ENCODE assay signal across 16 cellular contexts in the genomic region with DNA sequence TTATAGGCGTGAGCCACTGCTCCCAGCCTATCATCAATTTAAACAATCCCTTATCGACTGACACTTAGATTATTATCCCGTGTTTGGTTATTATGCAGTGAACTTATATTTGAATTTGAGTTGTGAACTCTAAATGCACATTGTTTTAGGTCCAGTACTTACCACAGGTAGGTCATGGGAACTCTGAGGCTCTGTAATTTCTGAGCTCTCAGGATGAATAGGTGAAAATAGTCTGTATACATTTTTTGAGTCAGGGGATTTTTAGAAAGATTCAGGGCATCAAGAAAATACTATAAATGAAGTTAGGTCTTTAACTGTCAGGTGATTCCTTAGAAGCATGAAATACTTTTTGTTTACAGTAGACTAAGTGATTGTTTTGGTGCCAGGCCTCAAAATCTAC. TPM values are rescaled to one million over a fixed set of nuclear protein-coding genes. Genes with fewer than 3 reads are reported as not detected.
A peak's percentile ranks its signal among the peaks of the same experiment; 100 is the strongest.
DNase-seq lines count a peak whose midpoint lies in the region; ATAC-seq and TF ChIP-seq lines count a peak whose summit lies in the region.
"Had no signal": no experiment of that assay in that cellular context is flagged by ENCODE, and none has a peak within 500 bp of the region (broad histone marks: within the 10 kb centered on the region; RNA-seq: fewer than 3 reads in every experiment).

No MANE protein-coding gene starts in this region.

- H3K9me3 Mint-ChIP-seq in activated T-helper 17 cell treated with anti-CD3 and anti-CD28 coated beads, Interleukin-2, amount 50 U/mL, for 72 hours: no peaks in the 10 kb centered on the region
- H3K9me3 Mint-ChIP-seq in activated CD8-positive, alpha-beta T cell treated with anti-CD3 and anti-CD28 coated beads for 36 hours: no peaks in the 10 kb centered on the region
- H3K9me3 Mint-ChIP-seq: CD4-positive, alpha-beta T cell; GM23338; IgD-negative memory B cell had no signal

- peak; percentile 65 for ATAC-seq in HG02610 (IDR thresholded peaks at IDR 0.05; ENCODE audit: unreplicated experiment)
- ATAC-seq in activated T-helper 17 cell treated with anti-CD3 and anti-CD28 coated beads, Interleukin-2, amount 50 U/mL, for 72 hours (replicated peaks): peak; percentile 48
- no peak for ATAC-seq in activated CD8-positive, alpha-beta T cell treated with anti-CD3 and anti-CD28 coated beads for 36 hours
- ATAC-seq: GM23338 had no signal

- TF ChIP-seq CTCF in GM13977 (IDR thresholded peaks at IDR 0.05; ENCODE audit: extremely low read depth, insufficient read depth, missing control alignments): no peak
- TF ChIP-seq CTCF in activated CD8-positive, alpha-beta T cell treated with anti-CD3 and anti-CD28 coated beads for 36 hours (IDR thresholded peaks at IDR 0.05): no peak

- no peak overlapping the region for H3K27ac Mint-ChIP-seq in activated T-helper 17 cell treated with anti-CD3 and anti-CD28 coated beads, Interleukin-2, amount 50 U/mL, for 72 hours
- no peak overlapping the region for H3K27ac Mint-ChIP-seq in activated CD8-positive, alpha-beta T cell treated with anti-CD3 and anti-CD28 coated beads for 36 hours
- H3K27ac Mint-ChIP-seq: CD4-positive, alpha-beta T cell; GM23338; IgD-negative memory B cell had no signal

- peaks cover 13% of the 10 kb centered on the region for H3K36me3 Mint-ChIP-seq in activated T-helper 17 cell treated with anti-CD3 and anti-CD28 coated beads, Interleukin-2, amount 50 U/mL, for 72 hours (ENCODE audit: low read depth)
- H3K36me3 Mint-ChIP-seq in activated CD8-positive, alpha-beta T cell treated with anti-CD3 and anti-CD28 coated beads for 36 hours (ENCODE audit: low read depth): peaks cover 3% of the 10 kb centered on the region

- intact Hi-C loops in activated CD8-positive, alpha-beta T cell treated with anti-CD3 and anti-CD28 coated beads for 36 hours (cut with micrococcal nuclease): no loop called here

- DNase-seq in GM13977 (ENCODE audit: low spot score) (peak; percentile 48), HuH-7.5 (ENCODE audit: low spot score) (no peak), OCI-M1 (lab: John Stamatoyannopoulos, UW) (no peak)
- no peak for DNase-seq in activated CD8-positive, alpha-beta T cell treated with anti-CD3 and anti-CD28 coated beads for 36 hours
- DNase-seq: AML-193; CD4-positive, alpha-beta T cell; DMS153; DMS79; GDM1; HCEC 1CT; KBM-7 had no signal

- in situ Hi-C loops in GM13977 (cut with MboI; ENCODE audit: low pct_unique_long_range_greater_than_20kb, low sequenced_read_pairs, unreplicated experiment): no loop called here

- H3K27me3 Mint-ChIP-seq in activated T-helper 17 cell treated with anti-CD3 and anti-CD28 coated beads, Interleukin-2, amount 50 U/mL, for 72 hours: no peaks in the 10 kb centered on the region
- no peaks in the 10 kb centered on the region for H3K27me3 Mint-ChIP-seq in activated CD8-positive, alpha-beta T cell treated with anti-CD3 and anti-CD28 coated beads for 36 hours
- H3K27me3 Mint-ChIP-seq: CD4-positive, alpha-beta T cell; IgD-negative memory B cell had no signal

- no peaks in the 10 kb centered on the region for H3K4me1 Mint-ChIP-seq in activated T-helper 17 cell treated with anti-CD3 and anti-CD28 coated beads, Interleukin-2, amount 50 U/mL, for 72 hours
- H3K4me1 Mint-ChIP-seq in activated CD8-positive, alpha-beta T cell treated with anti-CD3 and anti-CD28 coated beads for 36 hours (ENCODE audit: low read depth): no peaks in the 10 kb centered on the region

- CTCF ChIA-PET in activated CD8-positive, alpha-beta T cell treated with anti-CD3 and anti-CD28 coated beads for 36 hours (lab: Charles Lee): interaction anchor here (1.2 kb wide), 1 partner anchor 42 kb away, joined by 3 read pairs; no protein-coding TSS in a partner anchor

- no peak overlapping the region for H3K4me3 Mint-ChIP-seq in activated T-helper 17 cell treated with anti-CD3 and anti-CD28 coated beads, Interleukin-2, amount 50 U/mL, for 72 hours
- no peak overlapping the region for H3K4me3 Mint-ChIP-seq in activated CD8-positive, alpha-beta T cell treated with anti-CD3 and anti-CD28 coated beads for 36 hours
- H3K4me3 Mint-ChIP-seq: CD4-positive, alpha-beta T cell; GM23338 had no signal

- POLR2A ChIA-PET in activated CD8-positive, alpha-beta T cell treated with anti-CD3 and anti-CD28 coated beads for 36 hours (lab: Charles Lee): interaction anchor here (1.0 kb wide), 1 partner anchor 16 kb away, joined by 3 read pairs; no protein-coding TSS in a partner anchor

RNA-seq across cellular contexts. Expression of gene CCDC136, which starts 8.8 kb away (rescaled TPM):
- 10 to 100 TPM; 11.7 to 15.4 TPM for total RNA-seq in activated T-helper 17 cell treated with anti-CD3 and anti-CD28 coated beads, Interleukin-2, amount 50 U/mL, for 72 hours
- total RNA-seq in activated CD8-positive, alpha-beta T cell treated with anti-CD3 and anti-CD28 coated beads for 36 hours: 1 to 10 TPM; 7.6 to 9.6 TPM

RNA-seq across cellular contexts. Expression of gene OPN1SW, which starts 25.0 kb away (rescaled TPM):
- total RNA-seq in activated T-helper 17 cell treated with anti-CD3 and anti-CD28 coated beads, Interleukin-2, amount 50 U/mL, for 72 hours: not detected
- total RNA-seq in activated CD8-positive, alpha-beta T cell treated with anti-CD3 and anti-CD28 coated beads for 36 hours: not detected
- total RNA-seq: CD4-positive, alpha-beta T cell; Daoy; GM23338 had no signal

RNA-seq across cellular contexts. Expression of gene FLNC, which starts 29.6 kb away (rescaled TPM):
- total RNA-seq in activated T-helper 17 cell treated with anti-CD3 and anti-CD28 coated beads, Interleukin-2, amount 50 U/mL, for 72 hours: under 1 TPM; 0.02 to 0.05 TPM
- total RNA-seq in activated CD8-positive, alpha-beta T cell treated with anti-CD3 and anti-CD28 coated beads for 36 hours: under 1 TPM; 0.14 to 0.16 TPM
